ENCODE assay signal across 1 cellular context in the genomic region with DNA sequence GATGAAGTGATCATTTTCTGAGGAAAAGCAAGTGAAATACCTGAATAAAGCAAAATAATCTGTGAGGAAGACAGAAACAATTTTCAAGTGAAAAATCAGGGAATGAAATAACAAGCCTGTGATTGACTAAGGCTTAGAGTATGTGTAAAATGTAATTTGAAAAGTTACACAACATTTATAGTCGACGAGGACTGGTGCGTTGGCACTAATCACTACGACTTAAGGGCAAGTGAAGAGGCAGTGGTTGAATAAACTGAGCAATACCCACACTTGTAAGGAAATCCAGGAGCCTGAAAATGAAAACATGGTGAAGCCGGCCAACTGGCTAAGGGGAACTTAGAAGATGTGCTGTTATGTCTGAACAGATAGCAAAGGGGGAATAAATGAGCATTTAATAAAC.
TF ChIP-seq lines count a peak whose summit lies in the region.

No MANE protein-coding gene starts in this region.

TF ChIP-seq in K562, 482 proteins besides CTCF, POLR2A, EP300 and RAD21:
- TF ChIP-seq, protein P1, sequence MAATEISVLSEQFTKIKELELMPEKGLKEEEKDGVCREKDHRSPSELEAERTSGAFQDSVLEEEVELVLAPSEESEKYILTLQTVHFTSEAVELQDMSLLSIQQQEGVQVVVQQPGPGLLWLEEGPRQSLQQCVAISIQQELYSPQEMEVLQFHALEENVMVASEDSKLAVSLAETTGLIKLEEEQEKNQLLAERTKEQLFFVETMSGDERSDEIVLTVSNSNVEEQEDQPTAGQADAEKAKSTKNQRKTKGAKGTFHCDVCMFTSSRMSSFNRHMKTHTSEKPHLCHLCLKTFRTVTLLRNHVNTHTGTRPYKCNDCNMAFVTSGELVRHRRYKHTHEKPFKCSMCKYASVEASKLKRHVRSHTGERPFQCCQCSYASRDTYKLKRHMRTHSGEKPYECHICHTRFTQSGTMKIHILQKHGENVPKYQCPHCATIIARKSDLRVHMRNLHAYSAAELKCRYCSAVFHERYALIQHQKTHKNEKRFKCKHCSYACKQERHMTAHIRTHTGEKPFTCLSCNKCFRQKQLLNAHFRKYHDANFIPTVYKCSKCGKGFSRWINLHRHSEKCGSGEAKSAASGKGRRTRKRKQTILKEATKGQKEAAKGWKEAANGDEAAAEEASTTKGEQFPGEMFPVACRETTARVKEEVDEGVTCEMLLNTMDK (IDR thresholded peaks at IDR 0.05; ENCODE audit: borderline replicate concordance, insufficient read depth, low read depth, low read length, poor library complexity, severe bottlenecking) = no peak
- TF ChIP-seq, protein P2, sequence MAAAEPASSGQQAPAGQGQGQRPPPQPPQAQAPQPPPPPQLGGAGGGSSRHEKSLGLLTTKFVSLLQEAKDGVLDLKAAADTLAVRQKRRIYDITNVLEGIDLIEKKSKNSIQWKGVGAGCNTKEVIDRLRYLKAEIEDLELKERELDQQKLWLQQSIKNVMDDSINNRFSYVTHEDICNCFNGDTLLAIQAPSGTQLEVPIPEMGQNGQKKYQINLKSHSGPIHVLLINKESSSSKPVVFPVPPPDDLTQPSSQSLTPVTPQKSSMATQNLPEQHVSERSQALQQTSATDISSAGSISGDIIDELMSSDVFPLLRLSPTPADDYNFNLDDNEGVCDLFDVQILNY (CRISPR knock-in tag; IDR thresholded peaks at IDR 0.05) = no peak
- TF ChIP-seq XRCC5 (IDR thresholded peaks at IDR 0.05; ENCODE audit: low read depth, low read length) = no peak
- no peak for TF ChIP-seq ZC3H4 (CRISPR knock-in tag; IDR thresholded peaks at IDR 0.05; ENCODE audit: borderline replicate concordance)
- TF ChIP-seq TAL1 (IDR thresholded peaks at IDR 0.05) = no peak
- no peak for TF ChIP-seq MCM7 (IDR thresholded peaks at IDR 0.05)
- TF ChIP-seq TBL1XR1 (IDR thresholded peaks at IDR 0.05; ENCODE audit: low read length in 2 of 2) = no peak
- no peak for TF ChIP-seq GATAD2B (IDR thresholded peaks at IDR 0.05; ENCODE audit: borderline replicate concordance)
- TF ChIP-seq ADNP (tag; IDR thresholded peaks at IDR 0.05) = no peak
- no peak for TF ChIP-seq TCF3 (CRISPR knock-in tag; IDR thresholded peaks at IDR 0.05)
TF ChIP-seq in K562: peak in this region for 0.
